Comparison of ENCODE assay signal across 29 cellular contexts in genomic region chr2:42523341-42523740, GRCh38. TPM values are rescaled to one million over a fixed set of nuclear protein-coding genes. Genes with fewer than 3 reads are reported as not detected.
A peak's percentile ranks its signal among the peaks of the same experiment; 100 is the strongest.
DNase-seq lines count a peak whose midpoint lies in the region; ATAC-seq and TF ChIP-seq lines count a peak whose summit lies in the region.
"Had no signal": no experiment of that assay in that cellular context is flagged by ENCODE, and none has a peak within 500 bp of the region (broad histone marks: within the 10 kb centered on the region; RNA-seq: fewer than 3 reads in every experiment).

No MANE protein-coding gene starts in this region.

- no peaks in the 10 kb centered on the region for H3K9me3 ChIP-seq in naive thymus-derived CD4-positive, alpha-beta T cell (ENCODE audit: control insufficient read depth in 2 of 3, low read length in 3 of 3)
- H3K9me3 ChIP-seq: esophagus muscularis mucosa, lower lobe of right lung, suprapubic skin had no signal

- no peaks in the 10 kb centered on the region for H4K20me1 ChIP-seq in GM23338 (replicated peaks; ENCODE audit: insufficient read depth)

- H3K36me3 Mint-ChIP-seq in activated CD4-positive, alpha-beta T cell treated with anti-CD3 and anti-CD28 coated beads for 36 hours (ENCODE audit: low read depth), result no peaks in the 10 kb centered on the region
- H3K36me3 Mint-ChIP-seq in GM23338 (ENCODE audit: low read depth), result no peaks in the 10 kb centered on the region
- no peaks in the 10 kb centered on the region for H3K36me3 Mint-ChIP-seq in T-cell
- no peaks in the 10 kb centered on the region for H3K36me3 Mint-ChIP-seq in naive thymus-derived CD4-positive, alpha-beta T cell
- H3K36me3 Mint-ChIP-seq: CD4-positive, CD25-positive, alpha-beta regulatory T cell had no signal

- H3F3A ChIP-seq in GM23338 (replicated peaks; ENCODE audit: low read depth), result 0 out of 2 replicates have a peak, but pooled peaks cover 6% of the 10 kb centered on the region

- peak; percentile 9 for DNase-seq in activated CD4-positive, alpha-beta T cell treated with anti-CD3 and anti-CD28 coated beads for 36 hours
- DNase-seq in activated CD4-positive, alpha-beta T cell treated with anti-CD3 and anti-CD28 coated beads, Interleukin-2, amount 50 U/mL, for 1 hour, result no peak
- DNase-seq in GM23338 (ENCODE audit: low spot score), result peak; percentile 52
- peak in 21 of 34 experiments; percentile 0 to 40 (median 8) for DNase-seq in T-cell
- DNase-seq in naive thymus-derived CD4-positive, alpha-beta T cell, result peak in 7 of 9 donors; percentile 9 to 53 (median 46)
- no peak for DNase-seq in hippocampal formation (lab: John Stamatoyannopoulos, UW)
- DNase-seq in NCI-H1105 treated with DMSO at 0.1 percent for 48 hours (lab: John Stamatoyannopoulos, UW), result no peak
- DNase-seq: 8988T; activated CD4-positive, alpha-beta T cell treated with anti-CD3 and anti-CD28 coated beads, Interleukin-2, amount 50 U/mL, for 48 hours; activated gamma-delta T cell; anterior cingulate cortex; DMS153; endodermal cell; foreskin melanocyte; GF-D8; Karpas-422; lower lobe of right lung; MV-4-11; NCI-H1694; occipital lobe; stimulated activated CD4-positive, alpha-beta T cell treated with anti-CD3 and anti-CD28 coated beads, Interleukin-1b, Interleukin-23, amount 100 ng/mL, for 48 hours; WERI-Rb-1 had no signal

- no peaks in the 10 kb centered on the region; the same call in 1 of the 2 replicates for H3K36me3 ChIP-seq in GM23338 (ENCODE audit: insufficient read depth)
- no peaks in the 10 kb centered on the region for H3K36me3 ChIP-seq in naive thymus-derived CD4-positive, alpha-beta T cell (ENCODE audit: control insufficient read depth in 2 of 3, insufficient read depth in 3 of 3, low read length in 3 of 3)
- H3K36me3 ChIP-seq: cardiac muscle cell, esophagus muscularis mucosa, lower lobe of right lung, suprapubic skin, WERI-Rb-1 had no signal

- TF ChIP-seq CTCF in GM23338 (conservative IDR thresholded peaks at IDR 0.05; ENCODE audit: low read depth in 2 of 2), result no peak

- intact Hi-C loops in activated CD4-positive, alpha-beta T cell treated with anti-CD3 and anti-CD28 coated beads for 36 hours (cut with DNase I, micrococcal nuclease), result loop anchor here in 1 of 2 experiments (5.0 kb wide), 1 partner anchor 44 kb away; the partner anchor contains the start of gene MTA3
- intact Hi-C loops in naive thymus-derived CD4-positive, alpha-beta T cell (cut with micrococcal nuclease), result loop anchor here in 1 of 2 donors (1.0 kb wide), 1 partner anchor 46 kb away; no protein-coding TSS in a partner anchor

- H3K27me3 Mint-ChIP-seq in activated CD4-positive, alpha-beta T cell treated with anti-CD3 and anti-CD28 coated beads for 36 hours, result no peaks in the 10 kb centered on the region
- H3K27me3 Mint-ChIP-seq in GM23338 (ENCODE audit: insufficient read depth, low read depth, poor library complexity) (peaks cover 5% of the 10 kb centered on the region), T-cell (no peaks in the 10 kb centered on the region)
- H3K27me3 Mint-ChIP-seq in naive thymus-derived CD4-positive, alpha-beta T cell, result no peaks in the 10 kb centered on the region

- peaks cover 5% of the 10 kb centered on the region for H3K4me1 Mint-ChIP-seq in activated CD4-positive, alpha-beta T cell treated with anti-CD3 and anti-CD28 coated beads for 36 hours
- peaks cover 14% of the 10 kb centered on the region for H3K4me1 Mint-ChIP-seq in GM23338
- peaks cover 10 to 14% (median 10%) of the 10 kb centered on the region in 3 donors for H3K4me1 Mint-ChIP-seq in T-cell
- peaks cover 0 to 26% (median 11%) of the 10 kb centered on the region in 7 donors for H3K4me1 Mint-ChIP-seq in naive thymus-derived CD4-positive, alpha-beta T cell

- H3K27ac Mint-ChIP-seq in activated CD4-positive, alpha-beta T cell treated with anti-CD3 and anti-CD28 coated beads for 36 hours, result peak overlapping the region; percentile 1
- H3K27ac Mint-ChIP-seq in GM23338 (no peak overlapping the region), T-cell (peak overlapping the region; percentile 72 to 79)
- peak overlapping the region in 8 of 9 donors; percentile 71 to 92 (median 85) for H3K27ac Mint-ChIP-seq in naive thymus-derived CD4-positive, alpha-beta T cell
- H3K27ac Mint-ChIP-seq: endodermal cell had no signal

- peak overlapping the region; percentile 69; the same call in 1 of the 2 replicates for H3K27ac ChIP-seq in GM23338 (ENCODE audit: low read depth)
- peak overlapping the region; percentile 27 for H3K27ac ChIP-seq in naive thymus-derived CD4-positive, alpha-beta T cell (ENCODE audit: low read depth, low read length)
- H3K27ac ChIP-seq: cardiac muscle cell, esophagus muscularis mucosa, lower lobe of right lung, skin epidermis, suprapubic skin, WERI-Rb-1 had no signal

- peaks cover 22% of the 10 kb centered on the region for H3K4me1 ChIP-seq in GM23338 (ENCODE audit: insufficient read depth)
- no peaks in the 10 kb centered on the region for H3K4me1 ChIP-seq in naive thymus-derived CD4-positive, alpha-beta T cell (ENCODE audit: control insufficient read depth in 2 of 2, insufficient read depth in 2 of 2, low read length in 2 of 2)
- H3K4me1 ChIP-seq: esophagus muscularis mucosa, lower lobe of right lung, suprapubic skin had no signal

- ATAC-seq in activated CD4-positive, alpha-beta T cell treated with anti-CD3 and anti-CD28 coated beads for 36 hours, result no peak
- ATAC-seq in GM23338 (peak; percentile 69), T-cell (replicated peaks in 1 of 4) (peak; percentile 43 to 90 (median 78)), GM21619 (IDR thresholded peaks at IDR 0.05; ENCODE audit: unreplicated experiment) (no peak)
- ATAC-seq in naive thymus-derived CD4-positive, alpha-beta T cell, result peak; percentile 70
- ATAC-seq: lower lobe of right lung had no signal

- POLR2A ChIA-PET in activated CD4-positive, alpha-beta T cell treated with anti-CD3 and anti-CD28 coated beads for 36 hours (lab: Charles Lee), result no interaction called here
- POLR2A ChIA-PET in T-cell (lab: Charles Lee), result interaction anchor here in 1 of 2 donors (0.6 kb wide), 1 partner anchor 115 kb away, joined by 7 read pairs; no protein-coding TSS in a partner anchor
- POLR2A ChIA-PET in naive thymus-derived CD4-positive, alpha-beta T cell (lab: Charles Lee), result interaction anchor here (0.6 kb wide), 1 partner anchor 18 kb away, joined by 3 read pairs; no protein-coding TSS in a partner anchor

- no peaks in the 10 kb centered on the region for H3K9me2 ChIP-seq in GM23338 (ENCODE audit: insufficient read depth)

- CTCF ChIA-PET in activated CD4-positive, alpha-beta T cell treated with anti-CD3 and anti-CD28 coated beads for 36 hours (lab: Charles Lee), result no interaction called here
- CTCF ChIA-PET in T-cell (lab: Charles Lee), result no interaction called here
- CTCF ChIA-PET in naive thymus-derived CD4-positive, alpha-beta T cell (lab: Charles Lee), result interaction anchor here (0.7 kb wide), 1 partner anchor 13 kb away, joined by 3 read pairs; no protein-coding TSS in a partner anchor

- H3K79me2 ChIP-seq in GM23338 (replicated peaks; ENCODE audit: insufficient read depth), result no peaks in the 10 kb centered on the region

- no peaks in the 10 kb centered on the region for H3K9me3 Mint-ChIP-seq in activated CD4-positive, alpha-beta T cell treated with anti-CD3 and anti-CD28 coated beads for 36 hours (ENCODE audit: low read depth)
- H3K9me3 Mint-ChIP-seq in GM23338 (no peaks in the 10 kb centered on the region), T-cell (no peaks in the 10 kb centered on the region)
- H3K9me3 Mint-ChIP-seq in naive thymus-derived CD4-positive, alpha-beta T cell, result peaks cover 0 to 1% (median 0%) of the 10 kb centered on the region in 11 donors
- H3K9me3 Mint-ChIP-seq: endodermal cell had no signal

- H3K27me3 ChIP-seq in GM23338 (ENCODE audit: insufficient read depth), result no peaks in the 10 kb centered on the region
- H3K27me3 ChIP-seq in naive thymus-derived CD4-positive, alpha-beta T cell (ENCODE audit: control insufficient read depth in 2 of 2, insufficient read depth in 2 of 2, low read length in 2 of 2), result no peaks in the 10 kb centered on the region
- H3K27me3 ChIP-seq: cardiac muscle cell, esophagus muscularis mucosa, suprapubic skin had no signal

- no peak overlapping the region for H3K4me3 ChIP-seq in GM23338
- no peak overlapping the region for H3K4me3 ChIP-seq in naive thymus-derived CD4-positive, alpha-beta T cell (ENCODE audit: low read length)
- H3K4me3 ChIP-seq: cardiac muscle cell, esophagus muscularis mucosa, lower lobe of right lung, skin epidermis, suprapubic skin had no signal

- H3K4me3 Mint-ChIP-seq in activated CD4-positive, alpha-beta T cell treated with anti-CD3 and anti-CD28 coated beads for 36 hours, result no peak overlapping the region
- H3K4me3 Mint-ChIP-seq in GM23338 (no peak overlapping the region), T-cell (peak overlapping the region in 1 of 3 donors; percentile 44)
- peak overlapping the region in 9 of 10 donors; percentile 6 to 78 (median 59) for H3K4me3 Mint-ChIP-seq in naive thymus-derived CD4-positive, alpha-beta T cell
- H3K4me3 Mint-ChIP-seq: CD4-positive, CD25-positive, alpha-beta regulatory T cell; endodermal cell had no signal

- H3K4me2 ChIP-seq in GM23338, result peak overlapping the region; percentile 51

- peak overlapping the region; percentile 92 for H2AFZ ChIP-seq in GM23338

RNA-seq across cellular contexts. Expression of gene KCNG3, which starts 29.6 kb away (rescaled TPM):
- total RNA-seq in activated CD4-positive, alpha-beta T cell treated with anti-CD3 and anti-CD28 coated beads for 36 hours, result under 1 TPM; 0.30 to 0.35 TPM
- 33.8 and 36.2 TPM in 2 replicates for total RNA-seq in GM23338 (2014; rRNA removed; shearing (Covaris generic))
- polyA plus RNA-seq in GM23338 (2016; fragmentation: Nextera tagmentation; extraction: Ambion mirVana), result 2.2 and 2.5 TPM in 2 replicates
- total RNA-seq in T-cell, result under 1 TPM in 3 of 5 donors, not detected in 2; 0.09 to 0.25 (median 0.15) TPM
- under 1 TPM in 4 of 5 experiments, not detected in 1; 0.08 to 0.48 (median 0.14) TPM for total RNA-seq in naive thymus-derived CD4-positive, alpha-beta T cell
- under 1 TPM in 1 of 2 donors, not detected in 1; 0.08 TPM for polyA plus RNA-seq in naive thymus-derived CD4-positive, alpha-beta T cell
- total RNA-seq: CD4-positive, CD25-positive, alpha-beta regulatory T cell had no signal
- polyA plus RNA-seq: cardiac muscle cell; CD4-positive, CD25-positive, alpha-beta regulatory T cell; keratinocyte had no signal

RNA-seq across cellular contexts. Expression of gene MTA3, which starts 45.1 kb away (rescaled TPM):
- 10 to 100 TPM; 45.0 to 58.6 TPM for total RNA-seq in activated CD4-positive, alpha-beta T cell treated with anti-CD3 and anti-CD28 coated beads for 36 hours
- 145 and 162 TPM in 2 replicates for total RNA-seq in GM23338 (2014; rRNA removed; shearing (Covaris generic))
- polyA plus RNA-seq in GM23338 (2016; fragmentation: Nextera tagmentation; extraction: Ambion mirVana), result 202 and 208 TPM in 2 replicates
- total RNA-seq in T-cell, result 10 to 100 TPM; 20.9 to 42.4 (median 24.6) TPM
- 10 to 100 TPM; 23.9 to 49.1 (median 34.3) TPM for total RNA-seq in naive thymus-derived CD4-positive, alpha-beta T cell
- polyA plus RNA-seq in naive thymus-derived CD4-positive, alpha-beta T cell, result 10 to 100 TPM; 24.2 to 25.1 TPM

Comparison
In these comparisons a context has a peak if more than half of its experiments do, and no peak if none do; other contexts are left out.
1. DNase-seq: peak in activated CD4-positive, alpha-beta T cell treated with anti-CD3 and anti-CD28 coated beads for 36 hours (single experiment), GM23338 (single experiment), T-cell (21 of 34) and naive thymus-derived CD4-positive, alpha-beta T cell (7 of 9); none in activated CD4-positive, alpha-beta T cell treated with anti-CD3 and anti-CD28 coated beads, Interleukin-2, amount 50 U/mL, for 1 hour (single experiment), hippocampal formation (0 of 2) and NCI-H1105 treated with DMSO at 0.1 percent for 48 hours (single experiment).
2. ATAC-seq: peak in GM23338 (single experiment), T-cell (4 of 4) and naive thymus-derived CD4-positive, alpha-beta T cell (single experiment); none in activated CD4-positive, alpha-beta T cell treated with anti-CD3 and anti-CD28 coated beads for 36 hours (single experiment) and GM21619 (single experiment).
3. H3K4me3 Mint-ChIP-seq: peak in naive thymus-derived CD4-positive, alpha-beta T cell (9 of 10); none in activated CD4-positive, alpha-beta T cell treated with anti-CD3 and anti-CD28 coated beads for 36 hours (single experiment) and GM23338 (single experiment).
4. RNA of gene KCNG3, which starts 29.6 kb away (total RNA-seq): 33.8 to 36.2 TPM in GM23338; 0.30 to 0.35 TPM in activated CD4-positive, alpha-beta T cell treated with anti-CD3 and anti-CD28 coated beads for 36 hours, 0.08 to 0.48 TPM in naive thymus-derived CD4-positive, alpha-beta T cell and 0.09 to 0.25 TPM in T-cell; every median in the first group is over 10 times any median in the second.